In genomic region chr7:139645572-139646523, GRCh38 we compare ENCODE assay signal across 8 cellular contexts.
DNase-seq lines count a peak whose midpoint lies in the region; ATAC-seq, FAIRE-seq and TF ChIP-seq lines count a peak whose summit lies in the region.

No MANE protein-coding gene starts in this region.

- no peak for FAIRE-seq in H54 (lab: Jason Lieb, UNC)

- no peak for TF ChIP-seq POLR2A in H54 (IDR thresholded peaks at IDR 0.05; ENCODE audit: low read depth, low read length)

- ATAC-seq in HG02571 (IDR thresholded peaks at IDR 0.05; ENCODE audit: unreplicated experiment): no peak

- peak; percentile 90 for DNase-seq in ACHN
- peak; percentile 63 for DNase-seq in H54 (ENCODE audit: insufficient read length, low spot score)
- DNase-seq in NCI-H345 (lab: John Stamatoyannopoulos, UW): peak; percentile 83
- DNase-seq in activated CD4-positive, CD25-positive, alpha-beta regulatory T cell treated with anti-CD3 and anti-CD28 coated beads, Interleukin-2, amount 50 U/mL, for 72 hours: peak; percentile 83
- peak; percentile 74 for DNase-seq in central memory CD4-positive, alpha-beta T cell
- peak; percentile 14 for DNase-seq in kidney glomerular epithelial cell (lab: John Stamatoyannopoulos, UW)
- peak; percentile 78 to 79 for DNase-seq in stimulated activated CD4-positive, alpha-beta T cell treated with anti-CD3 and anti-CD28 coated beads, Interleukin-1b, Interleukin-23, amount 100 ng/mL, for 4 hours (ENCODE audit: low read depth in 2 of 2)

- in situ Hi-C loops in ACHN (cut with HindIII; ENCODE audit: low pct_ligation_motif_present, low pct_unique_long_range_greater_than_20kb, low sequenced_read_pairs): no loop called here

Comparison
In these comparisons a context has a peak if more than half of its experiments do, and no peak if none do; other contexts are left out.
1. DNase-seq: peak in every context shown above with its lines; median percentile 90 in ACHN; 83 in NCI-H345; 83 in activated CD4-positive, CD25-positive, alpha-beta regulatory T cell treated with anti-CD3 and anti-CD28 coated beads, Interleukin-2, amount 50 U/mL, for 72 hours; 78 in stimulated activated CD4-positive, alpha-beta T cell treated with anti-CD3 and anti-CD28 coated beads, Interleukin-1b, Interleukin-23, amount 100 ng/mL, for 4 hours; 74 in central memory CD4-positive, alpha-beta T cell; 63 in H54; 14 in kidney glomerular epithelial cell.